23 cellular contexts compared by ENCODE assay signal in genomic region chr17:4921320-4921719, GRCh38. TPM values are rescaled to one million over a fixed set of nuclear protein-coding genes. Genes with fewer than 3 reads are reported as not detected.
DNase-seq lines count a peak whose midpoint lies in the region; ATAC-seq, FAIRE-seq and TF ChIP-seq lines count a peak whose summit lies in the region.
"Had no signal": no experiment of that assay in that cellular context is flagged by ENCODE, and none has a peak within 500 bp of the region (broad histone marks: within the 10 kb centered on the region; RNA-seq: fewer than 3 reads in every experiment).

No MANE protein-coding gene starts in this region.

- H3K9ac ChIP-seq in HepG2 (ENCODE audit: insufficient read depth, low read depth, low read length), result no peak overlapping the region
- H3K9ac ChIP-seq: BLaER1 treated with 17β-estradiol and CSF1 and Interleukin-3, amounts not matched to agents 10 nM and 100 nM; GM23248 had no signal

- no peak for TF ChIP-seq POLR2A in HepG2 (IDR thresholded peaks at IDR 0.05; ENCODE audit: insufficient read depth in 1 of 2, low read depth in 2 of 2, low read length in 2 of 2)

- POLR2A ChIA-PET in HepG2 (lab: Yijun Ruan, JAX), result interaction anchor here (1.0 to 3.0 kb wide), 7 partner anchors 8 to 76 kb away, joined by 3 to 35 read pairs (median 6); partner anchors contain the start of genes ENO3, INCA1, RNF167 and SLC25A11

- H3K4me3 ChIP-seq in HepG2 (replicated peaks in 1 of 3; ENCODE audit: insufficient read depth in 1 of 3, low read depth in 2 of 3, low read length in 3 of 3), result no peak overlapping the region
- H3K4me3 ChIP-seq in mucosa of descending colon, result no peak overlapping the region
- H3K4me3 ChIP-seq: A549; BLaER1 treated with 17β-estradiol and CSF1 and Interleukin-3, amounts not matched to agents 10 nM and 100 nM; GM23248 had no signal

- H3K27ac ChIP-seq in HepG2 (ENCODE audit: extremely low read length, insufficient read depth, low read length), result peak overlapping the region; percentile 53
- H3K27ac ChIP-seq: 22Rv1, A549 had no signal

- H3K4me1 Mint-ChIP-seq in CD14-positive monocyte, result peaks cover 19% of the 10 kb centered on the region

- H3K27ac Mint-ChIP-seq in CD14-positive monocyte, result peak overlapping the region in 4 of 7 donors; percentile 77 to 93 (median 90)
- H3K27ac Mint-ChIP-seq: CD8-positive, alpha-beta T cell had no signal

- TF ChIP-seq EP300 in HepG2 (IDR thresholded peaks at IDR 0.05; ENCODE audit: low read depth in 2 of 2, low read length in 2 of 2) (no peak), HepG2 (CRISPR knock-in tag; IDR thresholded peaks at IDR 0.05; ENCODE audit: borderline replicate concordance) (no peak)

- peak overlapping the region; percentile 75; the same call in 1 of the 2 replicates for H3K4me2 ChIP-seq in HepG2 (ENCODE audit: low read depth, low read length)
- H3K4me2 ChIP-seq: A549 had no signal

- H3K9me3 ChIP-seq in HepG2 (ENCODE audit: low read length) (no peaks in the 10 kb centered on the region), mucosa of descending colon (no peaks in the 10 kb centered on the region)
- H3K9me3 ChIP-seq: A549; BE2C; BLaER1 treated with 17β-estradiol and CSF1 and Interleukin-3, amounts not matched to agents 10 nM and 100 nM had no signal

- H3K79me2 ChIP-seq in HepG2 (ENCODE audit: insufficient read depth, low read length), result no peaks in the 10 kb centered on the region

- H3K27me3 Mint-ChIP-seq in CD14-positive monocyte (ENCODE audit: low read depth in 3 of 3), result peaks cover 0 to 2% (median 0%) of the 10 kb centered on the region in 3 donors

- CTCF ChIA-PET in HepG2 (lab: Yijun Ruan, JAX; ENCODE audit: low intra/inter-chr PET ratio, low total read pairs), result no interaction called here

- H4K20me1 ChIP-seq in HepG2 (ENCODE audit: insufficient read depth, low read length), result no peaks in the 10 kb centered on the region
- H4K20me1 ChIP-seq: BLaER1 treated with 17β-estradiol and CSF1 and Interleukin-3, amounts not matched to agents 10 nM and 100 nM had no signal

- DNase-seq in CD14-positive monocyte (ENCODE audit: low spot score) (no peak), HepG2 (ENCODE audit: low spot score) (no peak), mucosa of descending colon (peak in 2 of 3 donors; percentile 7 to 8), COLO668 (lab: John Stamatoyannopoulos, UW; ENCODE audit: unreplicated experiment) (no peak)
- DNase-seq: ACHN; AML-193; BE2C; CD8-positive, alpha-beta T cell; DMS 273 treated with DMSO at 0.1 percent for 48 hours; DMS79 treated with DMSO at 0.1 percent for 48 hours; GF-D8; GM23248; H7 had no signal

- no peak for TF ChIP-seq RAD21 in HepG2 (CRISPR knock-in tag; IDR thresholded peaks at IDR 0.05)

- H3K36me3 Mint-ChIP-seq in CD14-positive monocyte, result no peaks in the 10 kb centered on the region
- H3K36me3 Mint-ChIP-seq: CD8-positive, alpha-beta T cell had no signal

- no peaks in the 10 kb centered on the region for H3K27me3 ChIP-seq in HepG2 (ENCODE audit: control insufficient read depth in 1 of 2, insufficient read depth in 2 of 2, low read length in 2 of 2)
- H3K27me3 ChIP-seq: BE2C; BLaER1 treated with 17β-estradiol and CSF1 and Interleukin-3, amounts not matched to agents 10 nM and 100 nM had no signal

- no TSS peak for BruUV-seq in HepG2 (replicated peaks; lab: Mats Ljungman, UMichigan)

- H3K36me3 ChIP-seq in HepG2 (replicated peaks in 1 of 2; ENCODE audit: control insufficient read depth in 1 of 2, insufficient read depth in 2 of 2, low read length in 2 of 2), result no peaks in the 10 kb centered on the region
- no peaks in the 10 kb centered on the region for H3K36me3 ChIP-seq in mucosa of descending colon (ENCODE audit: low read depth)
- H3K36me3 ChIP-seq: BE2C; BLaER1 treated with 17β-estradiol and CSF1 and Interleukin-3, amounts not matched to agents 10 nM and 100 nM had no signal

- no peak for FAIRE-seq in HepG2 (lab: Jason Lieb, UNC)
- FAIRE-seq: A549, D721Med, GM12891, GM19239, H1 had no signal

- 65% methylated on average over 4 of the region's 4 CpGs for WGBS in HepG2 (ENCODE audit: low lambda C conversion rate)

- no peak for TF ChIP-seq CTCF in CD14-positive monocyte (IDR thresholded peaks at IDR 0.05)
- TF ChIP-seq CTCF in HepG2 (CRISPR knock-in tag; IDR thresholded peaks at IDR 0.05), result no peak
- no peak for TF ChIP-seq CTCF in mucosa of descending colon (IDR thresholded peaks at IDR 0.05)

- in situ Hi-C loops in HepG2 (cut with HindIII; ENCODE audit: extremely low pct_ligation_motif_present, low pct_unique_long_range_greater_than_20kb), result no loop called here

- no peaks in the 10 kb centered on the region for H3K9me3 Mint-ChIP-seq in CD14-positive monocyte
- H3K9me3 Mint-ChIP-seq: CD8-positive, alpha-beta T cell had no signal

- intact Hi-C loops in CD14-positive monocyte (cut with micrococcal nuclease) (no loop called here), HepG2 (cut with micrococcal nuclease; ENCODE audit: unreplicated experiment) (no loop called here), mucosa of descending colon (cut with DNase I, micrococcal nuclease) (no loop called here)

- ATAC-seq in HepG2 (no peak), mucosa of descending colon (no peak), HG03432 (IDR thresholded peaks at IDR 0.05; ENCODE audit: unreplicated experiment) (no peak), GM18517 (IDR thresholded peaks at IDR 0.05; ENCODE audit: unreplicated experiment) (no peak)
- ATAC-seq: CD8-positive, alpha-beta T cell had no signal

- H3K4me1 ChIP-seq in HepG2 (ENCODE audit: insufficient read depth, low read length) (peaks cover 22% of the 10 kb centered on the region), mucosa of descending colon (ENCODE audit: low read depth) (no peaks in the 10 kb centered on the region)
- H3K4me1 ChIP-seq: BE2C had no signal

- peak overlapping the region in 1 of 2 donors; percentile 28 for H3K4me3 Mint-ChIP-seq in CD14-positive monocyte
- H3K4me3 Mint-ChIP-seq: CD8-positive, alpha-beta T cell had no signal

- no peak overlapping the region for H2AFZ ChIP-seq in HepG2 (ENCODE audit: low read length)
- H2AFZ ChIP-seq: GM23248 had no signal

RNA-seq across cellular contexts. Expression of gene GP1BA, which starts 10.8 kb away (rescaled TPM):
- polyA plus RNA-seq in CD14-positive monocyte, result under 1 TPM; 0.24 to 0.29 TPM
- total RNA-seq in HepG2 (2016; rRNA removed; fragmentation: Illumina TruSeq; extraction: Trizol), result not detected in 2 replicates
- not detected in 2 replicates for total RNA-seq in HepG2 (2016; cell fraction: cytosol; rRNA removed; fragmentation: Illumina TruSeq; extraction: Trizol; ENCODE audit: low read depth)
- not detected in 2 replicates for total RNA-seq in HepG2 (2016; cell fraction: insoluble cytoplasmic fraction; rRNA removed; fragmentation: Illumina TruSeq; extraction: Trizol)
- total RNA-seq in HepG2 (2016; cell fraction: membrane; rRNA removed; fragmentation: Illumina TruSeq; extraction: Trizol), result not detected in 2 replicates
- not detected in 2 replicates for total RNA-seq in HepG2 (2016; cell fraction: nucleus; rRNA removed; fragmentation: Illumina TruSeq; extraction: Trizol)
- not detected in 2 replicates for polyA plus RNA-seq in HepG2 (2011; rRNA removed)
- not detected in 2 replicates for polyA plus RNA-seq in HepG2 (2011; cell fraction: cytosol; rRNA removed)
- polyA plus RNA-seq in HepG2 (2011; cell fraction: nucleus; rRNA removed), result not detected in 2 replicates
- polyA plus RNA-seq in HepG2 (2012), result 0.35 and 0.58 TPM in 2 replicates
- not detected in 2 replicates for polyA plus RNA-seq in HepG2 (2016; cell fraction: cytosol; fragmentation: Illumina TruSeq; extraction: Trizol; ENCODE audit: low read depth)
- polyA plus RNA-seq in HepG2 (2016; cell fraction: insoluble cytoplasmic fraction; fragmentation: Illumina TruSeq; extraction: Trizol; ENCODE audit: low read depth), result not detected in 2 replicates
- not detected in 2 replicates for polyA plus RNA-seq in HepG2 (2016; cell fraction: membrane; fragmentation: Illumina TruSeq; extraction: Trizol; ENCODE audit: low read depth)
- not detected in 2 replicates for polyA plus RNA-seq in HepG2 (2016; cell fraction: nucleus; fragmentation: Illumina TruSeq; extraction: Trizol; ENCODE audit: insufficient read depth, low read depth)
- not detected in 2 replicates for polyA minus RNA-seq in HepG2 (2011; rRNA and poly(A)+ RNA removed; ENCODE audit: low replicate concordance)
- not detected in 2 replicates for polyA minus RNA-seq in HepG2 (2011; cell fraction: cytosol; rRNA and poly(A)+ RNA removed)
- not detected in 2 replicates for polyA minus RNA-seq in HepG2 (2011; cell fraction: nucleus; rRNA and poly(A)+ RNA removed)
- total RNA-seq in mucosa of descending colon, result not detected
- total RNA-seq: CD8-positive, alpha-beta T cell; G401; GM23248; H1; H7 had no signal
- polyA plus RNA-seq: A549, H1 had no signal

RNA-seq across cellular contexts. Expression of gene CHRNE, which starts 18.4 kb away (rescaled TPM):
- polyA plus RNA-seq in CD14-positive monocyte, result 1 to 10 TPM in 1 of 2 donors, under 1 TPM in 1; 0.54 to 2.1 TPM
- 0.25 and 0.53 TPM in 2 replicates for total RNA-seq in HepG2 (2016; rRNA removed; fragmentation: Illumina TruSeq; extraction: Trizol)
- 0.20 TPM in 1 of 2 replicates, not detected in the other for total RNA-seq in HepG2 (2016; cell fraction: cytosol; rRNA removed; fragmentation: Illumina TruSeq; extraction: Trizol; ENCODE audit: low read depth)
- 0.12 and 0.39 TPM in 2 replicates for total RNA-seq in HepG2 (2016; cell fraction: insoluble cytoplasmic fraction; rRNA removed; fragmentation: Illumina TruSeq; extraction: Trizol)
- total RNA-seq in HepG2 (2016; cell fraction: membrane; rRNA removed; fragmentation: Illumina TruSeq; extraction: Trizol), result 0.37 and 0.90 TPM in 2 replicates
- total RNA-seq in HepG2 (2016; cell fraction: nucleus; rRNA removed; fragmentation: Illumina TruSeq; extraction: Trizol), result 0.31 and 0.44 TPM in 2 replicates
- polyA plus RNA-seq in HepG2 (2011; rRNA removed), result 0.59 and 1.3 TPM in 2 replicates
- 0.27 and 0.40 TPM in 2 replicates for polyA plus RNA-seq in HepG2 (2011; cell fraction: cytosol; rRNA removed)
- polyA plus RNA-seq in HepG2 (2011; cell fraction: nucleus; rRNA removed), result 6.8 and 8.7 TPM in 2 replicates
- polyA plus RNA-seq in HepG2 (2012), result 0.39 and 0.76 TPM in 2 replicates
- polyA plus RNA-seq in HepG2 (2016; cell fraction: cytosol; fragmentation: Illumina TruSeq; extraction: Trizol; ENCODE audit: low read depth), result 0.17 and 0.27 TPM in 2 replicates
- polyA plus RNA-seq in HepG2 (2016; cell fraction: insoluble cytoplasmic fraction; fragmentation: Illumina TruSeq; extraction: Trizol; ENCODE audit: low read depth), result 0.12 and 0.25 TPM in 2 replicates
- polyA plus RNA-seq in HepG2 (2016; cell fraction: membrane; fragmentation: Illumina TruSeq; extraction: Trizol; ENCODE audit: low read depth), result 0.39 and 0.45 TPM in 2 replicates
- polyA plus RNA-seq in HepG2 (2016; cell fraction: nucleus; fragmentation: Illumina TruSeq; extraction: Trizol; ENCODE audit: insufficient read depth, low read depth), result 1.8 and 2.2 TPM in 2 replicates
- polyA minus RNA-seq in HepG2 (2011; rRNA and poly(A)+ RNA removed; ENCODE audit: low replicate concordance), result 0.23 and 0.64 TPM in 2 replicates
- 0.20 TPM in 1 of 2 replicates, not detected in the other for polyA minus RNA-seq in HepG2 (2011; cell fraction: cytosol; rRNA and poly(A)+ RNA removed)
- polyA minus RNA-seq in HepG2 (2011; cell fraction: nucleus; rRNA and poly(A)+ RNA removed), result 0.50 TPM in 1 of 2 replicates, not detected in the other
- total RNA-seq in mucosa of descending colon, result 1 to 10 TPM in 1 of 3 donors, under 1 TPM in 1, not detected in 1; 0.24 to 1.3 TPM
- total RNA-seq: G401 had no signal

RNA-seq across cellular contexts. Expression of gene SLC25A11, which starts 18.5 kb away (rescaled TPM):
- 100 to 1,000 TPM; 111 to 138 TPM for polyA plus RNA-seq in CD14-positive monocyte
- total RNA-seq in HepG2 (2016; rRNA removed; fragmentation: Illumina TruSeq; extraction: Trizol), result 47.2 and 47.9 TPM in 2 replicates
- total RNA-seq in HepG2 (2016; cell fraction: cytosol; rRNA removed; fragmentation: Illumina TruSeq; extraction: Trizol; ENCODE audit: low read depth), result 22.1 and 25.5 TPM in 2 replicates
- total RNA-seq in HepG2 (2016; cell fraction: insoluble cytoplasmic fraction; rRNA removed; fragmentation: Illumina TruSeq; extraction: Trizol), result 40.6 and 48.7 TPM in 2 replicates
- total RNA-seq in HepG2 (2016; cell fraction: membrane; rRNA removed; fragmentation: Illumina TruSeq; extraction: Trizol), result 28.0 and 32.2 TPM in 2 replicates
- total RNA-seq in HepG2 (2016; cell fraction: nucleus; rRNA removed; fragmentation: Illumina TruSeq; extraction: Trizol), result 21.3 and 23.1 TPM in 2 replicates
- 35.0 and 35.4 TPM in 2 replicates for polyA plus RNA-seq in HepG2 (2011; rRNA removed)
- polyA plus RNA-seq in HepG2 (2011; cell fraction: cytosol; rRNA removed), result 31.3 and 45.3 TPM in 2 replicates
- 41.0 and 42.8 TPM in 2 replicates for polyA plus RNA-seq in HepG2 (2011; cell fraction: nucleus; rRNA removed)
- 19.7 and 27.6 TPM in 2 replicates for polyA plus RNA-seq in HepG2 (2012)
- polyA plus RNA-seq in HepG2 (2016; cell fraction: cytosol; fragmentation: Illumina TruSeq; extraction: Trizol; ENCODE audit: low read depth), result 21.7 and 29.8 TPM in 2 replicates
- polyA plus RNA-seq in HepG2 (2016; cell fraction: insoluble cytoplasmic fraction; fragmentation: Illumina TruSeq; extraction: Trizol; ENCODE audit: low read depth), result 44.9 and 50.2 TPM in 2 replicates
- polyA plus RNA-seq in HepG2 (2016; cell fraction: membrane; fragmentation: Illumina TruSeq; extraction: Trizol; ENCODE audit: low read depth), result 22.8 and 26.7 TPM in 2 replicates
- polyA plus RNA-seq in HepG2 (2016; cell fraction: nucleus; fragmentation: Illumina TruSeq; extraction: Trizol; ENCODE audit: insufficient read depth, low read depth), result 36.1 and 36.6 TPM in 2 replicates
- 77.5 and 91.1 TPM in 2 replicates for polyA minus RNA-seq in HepG2 (2011; rRNA and poly(A)+ RNA removed; ENCODE audit: low replicate concordance)
- polyA minus RNA-seq in HepG2 (2011; cell fraction: cytosol; rRNA and poly(A)+ RNA removed), result 17.0 and 18.5 TPM in 2 replicates
- 20.0 and 27.3 TPM in 2 replicates for polyA minus RNA-seq in HepG2 (2011; cell fraction: nucleus; rRNA and poly(A)+ RNA removed)
- 10 to 100 TPM; 68.4 to 87.2 (median 72.8) TPM for total RNA-seq in mucosa of descending colon

RNA-seq across cellular contexts. Expression of gene RNF167, which starts 18.7 kb away (rescaled TPM):
- polyA plus RNA-seq in CD14-positive monocyte (10 to 100 TPM; 17.2 to 20.6 TPM), HepG2 (2011; rRNA removed) (45.4 and 49.9 TPM in 2 replicates)
- total RNA-seq in HepG2 (2016; rRNA removed; fragmentation: Illumina TruSeq; extraction: Trizol) (35.7 and 44.1 TPM in 2 replicates), mucosa of descending colon (100 to 1,000 TPM in 2 of 3 donors, 10 to 100 TPM in 1; 90.8 to 118 (median 114) TPM)
- 16.6 and 21.0 TPM in 2 replicates for total RNA-seq in HepG2 (2016; cell fraction: cytosol; rRNA removed; fragmentation: Illumina TruSeq; extraction: Trizol; ENCODE audit: low read depth)
- 35.1 and 40.1 TPM in 2 replicates for total RNA-seq in HepG2 (2016; cell fraction: insoluble cytoplasmic fraction; rRNA removed; fragmentation: Illumina TruSeq; extraction: Trizol)
- total RNA-seq in HepG2 (2016; cell fraction: membrane; rRNA removed; fragmentation: Illumina TruSeq; extraction: Trizol), result 55.7 and 57.0 TPM in 2 replicates
- total RNA-seq in HepG2 (2016; cell fraction: nucleus; rRNA removed; fragmentation: Illumina TruSeq; extraction: Trizol), result 35.7 and 36.1 TPM in 2 replicates
- 56.8 and 59.9 TPM in 2 replicates for polyA plus RNA-seq in HepG2 (2011; cell fraction: cytosol; rRNA removed)
- 75.7 and 85.0 TPM in 2 replicates for polyA plus RNA-seq in HepG2 (2011; cell fraction: nucleus; rRNA removed)
- polyA plus RNA-seq in HepG2 (2012), result 54.2 and 62.3 TPM in 2 replicates
- 28.1 and 30.9 TPM in 2 replicates for polyA plus RNA-seq in HepG2 (2016; cell fraction: cytosol; fragmentation: Illumina TruSeq; extraction: Trizol; ENCODE audit: low read depth)
- 58.7 and 75.7 TPM in 2 replicates for polyA plus RNA-seq in HepG2 (2016; cell fraction: insoluble cytoplasmic fraction; fragmentation: Illumina TruSeq; extraction: Trizol; ENCODE audit: low read depth)
- polyA plus RNA-seq in HepG2 (2016; cell fraction: membrane; fragmentation: Illumina TruSeq; extraction: Trizol; ENCODE audit: low read depth), result 80.2 and 86.8 TPM in 2 replicates
- 94.6 and 94.8 TPM in 2 replicates for polyA plus RNA-seq in HepG2 (2016; cell fraction: nucleus; fragmentation: Illumina TruSeq; extraction: Trizol; ENCODE audit: insufficient read depth, low read depth)
- polyA minus RNA-seq in HepG2 (2011; rRNA and poly(A)+ RNA removed; ENCODE audit: low replicate concordance), result 83.4 and 279 TPM in 2 replicates
- polyA minus RNA-seq in HepG2 (2011; cell fraction: cytosol; rRNA and poly(A)+ RNA removed), result 40.3 and 46.3 TPM in 2 replicates
- polyA minus RNA-seq in HepG2 (2011; cell fraction: nucleus; rRNA and poly(A)+ RNA removed), result 27.2 and 33.9 TPM in 2 replicates

RNA-seq across cellular contexts. Expression of gene C17orf107, which starts 22.0 kb away (rescaled TPM):
- polyA plus RNA-seq in CD14-positive monocyte (1 to 10 TPM; 1.9 to 4.2 TPM), HepG2 (2011; rRNA removed) (0.59 and 0.82 TPM in 2 replicates)
- total RNA-seq in HepG2 (2016; rRNA removed; fragmentation: Illumina TruSeq; extraction: Trizol) (0.20 TPM in 1 of 2 replicates, not detected in the other), mucosa of descending colon (1 to 10 TPM in 1 of 3 donors, under 1 TPM in 2; 0.52 to 2.6 (median 0.80) TPM)
- not detected in 2 replicates for total RNA-seq in HepG2 (2016; cell fraction: cytosol; rRNA removed; fragmentation: Illumina TruSeq; extraction: Trizol; ENCODE audit: low read depth)
- total RNA-seq in HepG2 (2016; cell fraction: insoluble cytoplasmic fraction; rRNA removed; fragmentation: Illumina TruSeq; extraction: Trizol), result 0.28 TPM in 1 of 2 replicates, not detected in the other
- 0.06 and 0.07 TPM in 2 replicates for total RNA-seq in HepG2 (2016; cell fraction: membrane; rRNA removed; fragmentation: Illumina TruSeq; extraction: Trizol)
- total RNA-seq in HepG2 (2016; cell fraction: nucleus; rRNA removed; fragmentation: Illumina TruSeq; extraction: Trizol), result 0.59 and 0.66 TPM in 2 replicates
- 0.22 and 0.34 TPM in 2 replicates for polyA plus RNA-seq in HepG2 (2011; cell fraction: cytosol; rRNA removed)
- 5.9 and 7.7 TPM in 2 replicates for polyA plus RNA-seq in HepG2 (2011; cell fraction: nucleus; rRNA removed)
- polyA plus RNA-seq in HepG2 (2012), result 0.52 and 0.69 TPM in 2 replicates
- 0.05 and 0.09 TPM in 2 replicates for polyA plus RNA-seq in HepG2 (2016; cell fraction: cytosol; fragmentation: Illumina TruSeq; extraction: Trizol; ENCODE audit: low read depth)
- polyA plus RNA-seq in HepG2 (2016; cell fraction: insoluble cytoplasmic fraction; fragmentation: Illumina TruSeq; extraction: Trizol; ENCODE audit: low read depth), result not detected in 2 replicates
- 0.05 TPM in 1 of 2 replicates, not detected in the other for polyA plus RNA-seq in HepG2 (2016; cell fraction: membrane; fragmentation: Illumina TruSeq; extraction: Trizol; ENCODE audit: low read depth)
- 0.82 and 0.93 TPM in 2 replicates for polyA plus RNA-seq in HepG2 (2016; cell fraction: nucleus; fragmentation: Illumina TruSeq; extraction: Trizol; ENCODE audit: insufficient read depth, low read depth)
- polyA minus RNA-seq in HepG2 (2011; rRNA and poly(A)+ RNA removed; ENCODE audit: low replicate concordance), result 0.37 and 1.6 TPM in 2 replicates
- polyA minus RNA-seq in HepG2 (2011; cell fraction: cytosol; rRNA and poly(A)+ RNA removed), result not detected in 2 replicates
- polyA minus RNA-seq in HepG2 (2011; cell fraction: nucleus; rRNA and poly(A)+ RNA removed), result 6.2 and 6.3 TPM in 2 replicates
- total RNA-seq: G401 had no signal

Comparison
In these comparisons a context has a peak if more than half of its experiments do, and no peak if none do; other contexts are left out.
1. DNase-seq: peak in mucosa of descending colon (2 of 3); none in CD14-positive monocyte (single experiment), HepG2 (single experiment) and COLO668 (single experiment).